1 cellular context compared by ENCODE assay signal in genomic region chr10:1829712-1830111, GRCh38.
TF ChIP-seq lines count a peak whose summit lies in the region.

No MANE protein-coding gene starts in this region.

TF ChIP-seq in H1, 55 proteins besides CTCF, POLR2A, EP300 and RAD21 (continued from another document):
- no peak for TF ChIP-seq CHD7 (IDR thresholded peaks at IDR 0.05; ENCODE audit: insufficient replicate concordance, low read length)
- no peak for TF ChIP-seq USF2 (IDR thresholded peaks at IDR 0.05; ENCODE audit: low read length)
- TF ChIP-seq JUND (IDR thresholded peaks at IDR 0.05; ENCODE audit: low read length): no peak
- no peak for TF ChIP-seq FOSL1 (IDR thresholded peaks at IDR 0.05; ENCODE audit: insufficient read depth, low read depth, low read length)
- no peak for TF ChIP-seq RXRA (IDR thresholded peaks at IDR 0.05; ENCODE audit: insufficient read depth, low read depth, low read length)
- no peak for TF ChIP-seq TAF7 (optimal IDR thresholded peaks at IDR 0.05; ENCODE audit: borderline replicate concordance, low read depth, low read length)
- no peak for TF ChIP-seq ASH2L (IDR thresholded peaks at IDR 0.05; ENCODE audit: low read length)
- TF ChIP-seq KDM5A (IDR thresholded peaks at IDR 0.05; ENCODE audit: low read length): no peak
- no peak for TF ChIP-seq SP2 (IDR thresholded peaks at IDR 0.05; ENCODE audit: low read length)
- TF ChIP-seq RFX5 (IDR thresholded peaks at IDR 0.05; ENCODE audit: borderline replicate concordance, low read depth, low read length): no peak
- TF ChIP-seq E2F6 (IDR thresholded peaks at IDR 0.05): no peak
- no peak for TF ChIP-seq BCL11A (IDR thresholded peaks at IDR 0.05; ENCODE audit: low read depth in 2 of 2, low read length in 2 of 2)
